ENCODE assay signal across 12 cellular contexts in genomic region chr11:130861283-130861682, GRCh38. TPM values are rescaled to one million over a fixed set of nuclear protein-coding genes. Genes with fewer than 3 reads are reported as not detected.
DNase-seq lines count a peak whose midpoint lies in the region; ATAC-seq, FAIRE-seq and TF ChIP-seq lines count a peak whose summit lies in the region.
"Had no signal": no experiment of that assay in that cellular context is flagged by ENCODE, and none has a peak within 500 bp of the region (broad histone marks: within the 10 kb centered on the region; RNA-seq: fewer than 3 reads in every experiment).

No MANE protein-coding gene starts in this region.

- no peak overlapping the region for H4K8ac ChIP-seq in H1 (ENCODE audit: extremely low read depth, insufficient read depth, low read length)

- H3K56ac ChIP-seq in H1 (replicated peaks; ENCODE audit: insufficient read length, low read depth, low read length), result no peak overlapping the region

- H3F3A ChIP-seq in PC-3 (ENCODE audit: low read length, unreplicated experiment), result no peaks in the 10 kb centered on the region

- intact Hi-C loops in PC-3 (cut with micrococcal nuclease) (no loop called here), sciatic nerve (cut with DNase I) (no loop called here)

- DNase-seq in GM06990 (ENCODE audit: extremely low read depth, insufficient read length) (peak; percentile 9), PC-3 (no peak), H1 (ENCODE audit: low read depth in 1 of 2, low spot score in 2 of 2) (no peak), sciatic nerve (ENCODE audit: low spot score) (no peak)
- no peak for DNase-seq in activated CD4-positive, alpha-beta T cell treated with anti-CD3 and anti-CD28 coated beads for 4 hours
- DNase-seq: SIG-M5 had no signal

- H2BK12ac ChIP-seq in H1 (ENCODE audit: low read depth, low read length), result no peak overlapping the region

- no peak overlapping the region for H3K18ac ChIP-seq in H1 (ENCODE audit: extremely low read depth, low read length)

- ATAC-seq in PC-3, result no peak
- ATAC-seq in sciatic nerve, result peak; percentile 18
- no peak for ATAC-seq in GM21737 (IDR thresholded peaks at IDR 0.05; ENCODE audit: unreplicated experiment)
- ATAC-seq in HG03108 (IDR thresholded peaks at IDR 0.05; ENCODE audit: unreplicated experiment), result no peak

- 0 out of 2 replicates have a peak overlapping the region, but pooled peaks have one; percentile 7 for H2BK5ac ChIP-seq in H1 (ENCODE audit: low read depth, low read length)

- no peak for TF ChIP-seq POLR2A in H1 (IDR thresholded peaks at IDR 0.05; ENCODE audit: control extremely low read depth in 1 of 2, low read depth in 2 of 2, low read length in 2 of 2)

- BruUV-seq in PC-3 (replicated peaks; lab: Mats Ljungman, UMichigan), result no TSS peak

- H2AK5ac ChIP-seq in H1 (ENCODE audit: low read depth, low read length), result no peak overlapping the region

- no peaks in the 10 kb centered on the region for H3K23me2 ChIP-seq in H1 (ENCODE audit: low read depth, low read length)

- no peak for TF ChIP-seq CTCF in GM06990 (IDR thresholded peaks at IDR 0.05; ENCODE audit: insufficient read depth, low read length, poor library complexity, severe bottlenecking)
- no peak for TF ChIP-seq CTCF in PC-3 (conservative IDR thresholded peaks at IDR 0.05; ENCODE audit: low read depth, low read length)
- no peak for TF ChIP-seq CTCF in H1 (IDR thresholded peaks at IDR 0.05; ENCODE audit: control extremely low read depth in 1 of 3, insufficient read depth in 1 of 3, low read depth in 1 of 3, low read length in 3 of 3)

- H2AFZ ChIP-seq in PC-3 (ENCODE audit: low read length) (peak overlapping the region; percentile 58; the same call in 1 of the 2 replicates), H1 (ENCODE audit: low read length) (peak overlapping the region; percentile 78; the same call in 1 of the 2 replicates)

- no peak overlapping the region for H2BK120ac ChIP-seq in H1 (replicated peaks; ENCODE audit: low read depth, low read length)

- no peaks in the 10 kb centered on the region for H4K20me1 ChIP-seq in PC-3 (ENCODE audit: low read length)
- no peaks in the 10 kb centered on the region for H4K20me1 ChIP-seq in H1 (replicated peaks in 1 of 2; ENCODE audit: control insufficient read depth in 1 of 2, insufficient read depth in 2 of 2, low read length in 2 of 2)

- H3K4me2 ChIP-seq in PC-3 (ENCODE audit: low read length), result no peak overlapping the region
- no peak overlapping the region for H3K4me2 ChIP-seq in H1 (ENCODE audit: insufficient read depth in 1 of 2, low read depth in 2 of 2, low read length in 2 of 2)

- CTCF ChIA-PET in PC-3 (lab: Charles Lee), result interaction anchor here (1.1 kb wide), 1 partner anchor 427 kb away, joined by 16 read pairs; no protein-coding TSS in a partner anchor
- CTCF ChIA-PET in H1 (lab: Charles Lee; ENCODE audit: partially characterized antibody), result interaction anchor here (0.6 to 17.8 kb wide), 33 partner anchors 9 to 649 kb away, joined by 3 to 521 read pairs (median 7); partner anchors contain the start of genes ADAMTS15 and ADAMTS8

- H3K23ac ChIP-seq in H1 (ENCODE audit: insufficient read length), result no peak overlapping the region

- no peak overlapping the region for H4K5ac ChIP-seq in H1 (ENCODE audit: insufficient read length, low read depth, low read length)

- peak overlapping the region; percentile 23 for H3K27ac ChIP-seq in PC-3 (ENCODE audit: low read length)
- H3K27ac ChIP-seq in H1 (ENCODE audit: low read depth, low read length), result no peak overlapping the region
- H3K27ac ChIP-seq: BLaER1 treated with 17β-estradiol and CSF1 and Interleukin-3, amounts not matched to agents 10 nM and 100 nM; Peyer's patch; SK-N-MC had no signal

- H3K4me1 ChIP-seq in PC-3 (ENCODE audit: insufficient read depth, low read length), result peaks cover 4% of the 10 kb centered on the region
- peaks cover 0 to 7% (median 2%) of the 10 kb centered on the region in 4 experiments; a peak in 4 of 7 replicates for H3K4me1 ChIP-seq in H1 (replicated peaks in 1 of 4; ENCODE audit: control insufficient read depth in 3 of 4, insufficient read depth in 4 of 4, low read length in 3 of 4)

- H3K36me3 ChIP-seq in GM06990 (ENCODE audit: control insufficient read depth, insufficient read depth, low read length), result no peaks in the 10 kb centered on the region
- H3K36me3 ChIP-seq in PC-3 (ENCODE audit: low read depth, low read length), result no peaks in the 10 kb centered on the region
- no peaks in the 10 kb centered on the region for H3K36me3 ChIP-seq in H1 (ENCODE audit: control insufficient read depth in 2 of 4, insufficient read depth in 4 of 4, low read length in 3 of 4)
- H3K36me3 ChIP-seq: BLaER1 treated with 17β-estradiol and CSF1 and Interleukin-3, amounts not matched to agents 10 nM and 100 nM; Peyer's patch had no signal

- no peaks in the 10 kb centered on the region for H3K9me2 ChIP-seq in PC-3 (replicated peaks; ENCODE audit: low read length)

- POLR2A ChIA-PET in PC-3 (lab: Charles Lee; ENCODE audit: unreplicated experiment) (no interaction called here), H1 (lab: Charles Lee; ENCODE audit: partially characterized antibody) (interaction anchor here (1.3 kb wide), 1 partner anchor 430 kb away, joined by 5 read pairs; no protein-coding TSS in a partner anchor)

- H3K79me2 ChIP-seq in PC-3 (ENCODE audit: low read length), result no peaks in the 10 kb centered on the region
- H3K79me2 ChIP-seq in H1 (ENCODE audit: control insufficient read depth in 1 of 2, insufficient read depth in 2 of 2, low read length in 2 of 2), result no peaks in the 10 kb centered on the region

- H3K27me3 ChIP-seq in GM06990 (replicated peaks; ENCODE audit: control insufficient read depth, insufficient read depth, low read length) (peaks cover 4% of the 10 kb centered on the region), PC-3 (ENCODE audit: low read length) (no peaks in the 10 kb centered on the region), H1 (replicated peaks in 1 of 4; ENCODE audit: control insufficient read depth in 3 of 4, extremely low read depth in 1 of 4, insufficient read depth in 3 of 4, low read length in 3 of 4) (peaks cover 0 to 9% (median 2%) of the 10 kb centered on the region in 4 experiments; a peak in 3 of 7 replicates)
- H3K27me3 ChIP-seq: BLaER1 treated with 17β-estradiol and CSF1 and Interleukin-3, amounts not matched to agents 10 nM and 100 nM; Peyer's patch had no signal

- H3K9me3 ChIP-seq in PC-3 (ENCODE audit: low read length) (no peaks in the 10 kb centered on the region), H1 (ENCODE audit: insufficient read depth in 2 of 2, low read depth in 1 of 2, low read length in 1 of 2) (no peaks in the 10 kb centered on the region)
- H3K9me3 ChIP-seq: Peyer's patch had no signal

- 83% methylated on average over 5 of the region's 14 CpGs; no CpG with 5 or more reads in 1 of the 2 experiments for WGBS in H1 (ENCODE audit: extremely low coverage in 1 of 2, insufficient coverage in 1 of 2, insufficient read length in 1 of 2, insufficient replicate concordance in 2 of 2, low coverage in 1 of 2, low lambda C conversion rate in 2 of 2, missing lambda C conversion rate in 1 of 2), 2 experiments

- H2BK15ac ChIP-seq in H1 (ENCODE audit: low read length), result no peak overlapping the region

- H4K91ac ChIP-seq in H1 (replicated peaks; ENCODE audit: insufficient read length, low read length), result peak overlapping the region; percentile 37

- no peak for FAIRE-seq in H1 (lab: Jason Lieb, UNC)
- FAIRE-seq: D721Med had no signal

- no peak overlapping the region for H3K4ac ChIP-seq in H1 (replicated peaks; ENCODE audit: insufficient read length, low read depth, low read length)

- TF ChIP-seq EP300 in H1 (IDR thresholded peaks at IDR 0.05; ENCODE audit: borderline replicate concordance in 1 of 2, low read depth in 2 of 2, low read length in 2 of 2), result no peak

- no peaks in the 10 kb centered on the region for H3K79me1 ChIP-seq in H1 (ENCODE audit: low read depth, low read length)

- H3K4me3 ChIP-seq in GM06990 (replicated peaks; ENCODE audit: low read depth, low read length), result no peak overlapping the region
- no peak overlapping the region for H3K4me3 ChIP-seq in PC-3 (ENCODE audit: low read length)
- no peak overlapping the region for H3K4me3 ChIP-seq in H1 (ENCODE audit: extremely low read depth in 1 of 4, insufficient read depth in 2 of 4, low read depth in 3 of 4, low read length in 4 of 4)
- H3K4me3 ChIP-seq: BLaER1 treated with 17β-estradiol and CSF1 and Interleukin-3, amounts not matched to agents 10 nM and 100 nM; Peyer's patch; SK-N-MC had no signal

- no peak overlapping the region for H3K14ac ChIP-seq in H1 (ENCODE audit: insufficient read length)

- H3K9ac ChIP-seq in PC-3 (ENCODE audit: low read length), result peak overlapping the region; percentile 50
- no peak overlapping the region for H3K9ac ChIP-seq in H1 (replicated peaks in 1 of 4; ENCODE audit: extremely low read depth in 1 of 4, low read depth in 3 of 4, low read length in 3 of 4)
- H3K9ac ChIP-seq: BLaER1 treated with 17β-estradiol and CSF1 and Interleukin-3, amounts not matched to agents 10 nM and 100 nM had no signal

- no peak for TF ChIP-seq RAD21 in H1 (IDR thresholded peaks at IDR 0.05 in 1 of 2, conservative IDR thresholded peaks at IDR 0.05 in 1 of 2; ENCODE audit: low read depth in 2 of 2, low read length in 2 of 2)

- no peak overlapping the region for H2BK20ac ChIP-seq in H1 (ENCODE audit: low read length)

TF ChIP-seq in H1, 55 proteins besides CTCF, POLR2A, EP300 and RAD21 (continues in another document):
- no peak for TF ChIP-seq ATF2 (IDR thresholded peaks at IDR 0.05; ENCODE audit: low read length)
- TF ChIP-seq EGR1 (IDR thresholded peaks at IDR 0.05; ENCODE audit: borderline replicate concordance, low read depth, low read length), result no peak

RNA-seq across cellular contexts. Expression of gene SNX19, which starts 55.0 kb away (rescaled TPM):
- total RNA-seq in PC-3 (2014; rRNA removed) (65.2 and 66.4 TPM in 2 replicates), sciatic nerve (50.7 TPM)
- 22.6 and 25.2 TPM in 2 replicates for total RNA-seq in H1 (2021; fragmentation: NEBNext Ultra II Directional; extraction: Animal tissue kit (Norgen Biotek cat#: 25700))
- 15.0 and 22.1 TPM in 2 replicates for polyA plus RNA-seq in H1 (2011; rRNA removed)
- 13.6 TPM for polyA plus RNA-seq in H1 (2011; cell fraction: cytosol; rRNA removed)
- 36.6 TPM for polyA plus RNA-seq in H1 (2011; cell fraction: nucleus; rRNA removed)
- 13.1 to 15.9 TPM (median 14.2 TPM) in 4 replicates for polyA plus RNA-seq in H1 (2012, experiment 1 of 2)
- 2.2 TPM for polyA plus RNA-seq in H1 (2012, experiment 2 of 2)
- 24.6 TPM for polyA plus RNA-seq in H1 (2013, experiment 1 of 2)
- 25.1 TPM for polyA plus RNA-seq in H1 (2013, experiment 2 of 2)
- polyA minus RNA-seq in H1 (2011; rRNA and poly(A)+ RNA removed), result 67.1 and 69.1 TPM in 2 replicates
- 33.2 TPM for polyA minus RNA-seq in H1 (2011; cell fraction: cytosol; rRNA and poly(A)+ RNA removed)
- polyA minus RNA-seq in H1 (2011; cell fraction: nucleus; rRNA and poly(A)+ RNA removed), result 86.2 TPM
